ENCODE assay signal across 2 cellular contexts in genomic region chr12:81086342-81086741, GRCh38.
TF ChIP-seq lines count a peak whose summit lies in the region.

No MANE protein-coding gene starts in this region.

TF ChIP-seq in H1, 55 proteins besides CTCF, POLR2A, EP300 and RAD21 (continued from another document):
- TF ChIP-seq TAF7 (optimal IDR thresholded peaks at IDR 0.05; ENCODE audit: borderline replicate concordance, low read depth, low read length) (no peak), TCF12 (IDR thresholded peaks at IDR 0.05; ENCODE audit: low read depth, low read length) (no peak), NANOG (IDR thresholded peaks at IDR 0.05; ENCODE audit: insufficient read depth, low read depth, low read length, poor library complexity, severe bottlenecking) (peak; percentile 41)

TF ChIP-seq in SK-N-SH treated with all-trans-retinoic acid at 6 μM for 48 hours, 23 proteins besides CTCF, POLR2A, EP300 and RAD21 (continued from another document):
- TF ChIP-seq, protein P1, sequence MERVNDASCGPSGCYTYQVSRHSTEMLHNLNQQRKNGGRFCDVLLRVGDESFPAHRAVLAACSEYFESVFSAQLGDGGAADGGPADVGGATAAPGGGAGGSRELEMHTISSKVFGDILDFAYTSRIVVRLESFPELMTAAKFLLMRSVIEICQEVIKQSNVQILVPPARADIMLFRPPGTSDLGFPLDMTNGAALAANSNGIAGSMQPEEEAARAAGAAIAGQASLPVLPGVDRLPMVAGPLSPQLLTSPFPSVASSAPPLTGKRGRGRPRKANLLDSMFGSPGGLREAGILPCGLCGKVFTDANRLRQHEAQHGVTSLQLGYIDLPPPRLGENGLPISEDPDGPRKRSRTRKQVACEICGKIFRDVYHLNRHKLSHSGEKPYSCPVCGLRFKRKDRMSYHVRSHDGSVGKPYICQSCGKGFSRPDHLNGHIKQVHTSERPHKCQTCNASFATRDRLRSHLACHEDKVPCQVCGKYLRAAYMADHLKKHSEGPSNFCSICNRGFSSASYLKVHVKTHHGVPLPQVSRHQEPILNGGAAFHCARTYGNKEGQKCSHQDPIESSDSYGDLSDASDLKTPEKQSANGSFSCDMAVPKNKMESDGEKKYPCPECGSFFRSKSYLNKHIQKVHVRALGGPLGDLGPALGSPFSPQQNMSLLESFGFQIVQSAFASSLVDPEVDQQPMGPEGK (CRISPR knock-in tag; IDR thresholded peaks at IDR 0.05; ENCODE audit: borderline replicate concordance): no peak
- TF ChIP-seq ESRRG (CRISPR knock-in tag; IDR thresholded peaks at IDR 0.05) (no peak), ZC3H10 (CRISPR knock-in tag; IDR thresholded peaks at IDR 0.05) (no peak), ARNTL (CRISPR knock-in tag; IDR thresholded peaks at IDR 0.05; ENCODE audit: borderline replicate concordance, low read depth) (no peak), POU6F1 (CRISPR knock-in tag; IDR thresholded peaks at IDR 0.05; ENCODE audit: borderline replicate concordance, low read depth) (no peak), ZFP3 (CRISPR knock-in tag; IDR thresholded peaks at IDR 0.05) (no peak), CREB5 (CRISPR knock-in tag; IDR thresholded peaks at IDR 0.05; ENCODE audit: low read depth) (no peak), ISL1 (CRISPR knock-in tag; IDR thresholded peaks at IDR 0.05) (no peak), OSR1 (CRISPR knock-in tag; IDR thresholded peaks at IDR 0.05) (no peak)
